ENCODE assay signal across 1 cellular context in genomic region chr15:23646165-23647000, GRCh38.
TF ChIP-seq lines count a peak whose summit lies in the region.

No MANE protein-coding gene starts in this region.

TF ChIP-seq in H1, 55 proteins besides CTCF, POLR2A, EP300 and RAD21:
- TF ChIP-seq EZH2 (IDR thresholded peaks at IDR 0.05; ENCODE audit: low read depth, low read length, severe bottlenecking) (no peak), YY1 (IDR thresholded peaks at IDR 0.05; ENCODE audit: low read depth, low read length) (no peak), ASH2L (IDR thresholded peaks at IDR 0.05; ENCODE audit: low read length) (no peak), BACH1 (IDR thresholded peaks at IDR 0.05; ENCODE audit: low read length) (no peak), KDM4A (IDR thresholded peaks at IDR 0.05; ENCODE audit: low read depth, low read length, severe bottlenecking) (peak; percentile 15), FOSL1 (IDR thresholded peaks at IDR 0.05; ENCODE audit: insufficient read depth, low read depth, low read length) (no peak), CTBP2 (IDR thresholded peaks at IDR 0.05; ENCODE audit: borderline replicate concordance, insufficient read depth, insufficient read length, low read length) (no peak)
